ENCODE assay signal across 8 cellular contexts in genomic region chr5:141223112-141223783, GRCh38.
DNase-seq lines count a peak whose midpoint lies in the region; ATAC-seq lines count a peak whose summit lies in the region.

Gene PCDHB14 (plus strand): TSS chr5:141223343. CDS start chr5:141223506, 163 bp downstream.

- H3K27me3 Mint-ChIP-seq in stimulated activated memory B cell treated with anti-CD40 and anti-IgM and Interleukin-4, amounts not matched to agents 10 μg/mL and 1 μg/mL and 100 μg/mL, for 72 hours: peaks cover 40% of the 10 kb centered on the region
- H3K27me3 Mint-ChIP-seq in activated naive CD4-positive, alpha-beta T cell treated with anti-CD3 and anti-CD28 coated beads, Interleukin-2, amount 10 ng/mL, durations not matched to agents 7 days and 5 days: peaks cover 13% of the 10 kb centered on the region

- no peak within 1 kb of the TSS for H3K27ac Mint-ChIP-seq in stimulated activated memory B cell treated with anti-CD40 and anti-IgM and Interleukin-4, amounts not matched to agents 10 μg/mL and 1 μg/mL and 100 μg/mL, for 72 hours
- no peak within 1 kb of the TSS for H3K27ac Mint-ChIP-seq in activated naive CD4-positive, alpha-beta T cell treated with anti-CD3 and anti-CD28 coated beads, Interleukin-2, amount 10 ng/mL, durations not matched to agents 7 days and 5 days

- H3K27me3 ChIP-seq in HUES48 (ENCODE audit: control insufficient read depth, insufficient read depth, low read length): no peaks in the 10 kb centered on the region

- peaks cover 4% of the 10 kb centered on the region; the same call in 1 of the 2 replicates for H3K4me1 ChIP-seq in HUES48 (ENCODE audit: control insufficient read depth, insufficient read depth, low read length)

- peak within 1 kb of the TSS; percentile 21 for H3K4me3 Mint-ChIP-seq in stimulated activated memory B cell treated with anti-CD40 and anti-IgM and Interleukin-4, amounts not matched to agents 10 μg/mL and 1 μg/mL and 100 μg/mL, for 72 hours
- H3K4me3 Mint-ChIP-seq in activated naive CD4-positive, alpha-beta T cell treated with anti-CD3 and anti-CD28 coated beads, Interleukin-2, amount 10 ng/mL, durations not matched to agents 7 days and 5 days: no peak within 1 kb of the TSS

- CTCF ChIA-PET in activated naive CD4-positive, alpha-beta T cell treated with anti-CD3 and anti-CD28 coated beads, Interleukin-2, amount 10 ng/mL, durations not matched to agents 7 days and 5 days (lab: Charles Lee): interaction anchor here (0.7 to 2.3 kb wide), 2 partner anchors 37 to 335 kb away, joined by 3 to 7 read pairs; no protein-coding TSS in a partner anchor

- ATAC-seq in stimulated activated memory B cell treated with anti-CD40 and anti-IgM and Interleukin-4, amounts not matched to agents 10 μg/mL and 1 μg/mL and 100 μg/mL, for 72 hours: no peak
- no peak for ATAC-seq in GM19324 (IDR thresholded peaks at IDR 0.05; ENCODE audit: low FRiP score, unreplicated experiment)

- H3K36me3 Mint-ChIP-seq in stimulated activated memory B cell treated with anti-CD40 and anti-IgM and Interleukin-4, amounts not matched to agents 10 μg/mL and 1 μg/mL and 100 μg/mL, for 72 hours: no peaks in the 10 kb centered on the region
- no peaks in the 10 kb centered on the region for H3K36me3 Mint-ChIP-seq in activated naive CD4-positive, alpha-beta T cell treated with anti-CD3 and anti-CD28 coated beads, Interleukin-2, amount 10 ng/mL, durations not matched to agents 7 days and 5 days

- no peak within 1 kb of the TSS for H3K9ac ChIP-seq in HUES48 (ENCODE audit: low read depth, low read length)

- H3K36me3 ChIP-seq in HUES48 (ENCODE audit: control insufficient read depth, insufficient read depth, low read length): no peaks in the 10 kb centered on the region

- H3K27ac ChIP-seq in HUES48 (ENCODE audit: low read depth, low read length): peak within 1 kb of the TSS; percentile 53

- H3K9me3 ChIP-seq in HUES48 (ENCODE audit: control insufficient read depth, insufficient read depth, low read length): peaks cover 5% of the 10 kb centered on the region; the same call in 1 of the 2 replicates

- H3K4me3 ChIP-seq in HUES48 (ENCODE audit: low read depth, low read length): peak within 1 kb of the TSS; percentile 27

- peak; percentile 0 for DNase-seq in COLO668 (lab: John Stamatoyannopoulos, UW; ENCODE audit: unreplicated experiment)
- peak; percentile 76 to 80 for DNase-seq in SHP77 (lab: John Stamatoyannopoulos, UW)
- peak; percentile 43 for DNase-seq in glomerular visceral epithelial cell (ENCODE audit: extremely low spot score)
- no peak for DNase-seq in activated naive CD4-positive, alpha-beta T cell treated with anti-CD3 and anti-CD28 coated beads, Interleukin-2, amount 10 ng/mL, durations not matched to agents 7 days and 5 days
- no peak for DNase-seq in activated CD8-positive, alpha-beta memory T cell treated with anti-CD3 and anti-CD28 coated beads, Interleukin-2, amount 50 U/mL, for 48 hours

- H3K9me3 Mint-ChIP-seq in stimulated activated memory B cell treated with anti-CD40 and anti-IgM and Interleukin-4, amounts not matched to agents 10 μg/mL and 1 μg/mL and 100 μg/mL, for 72 hours: peaks cover 22% of the 10 kb centered on the region
- H3K9me3 Mint-ChIP-seq in activated naive CD4-positive, alpha-beta T cell treated with anti-CD3 and anti-CD28 coated beads, Interleukin-2, amount 10 ng/mL, durations not matched to agents 7 days and 5 days: peaks cover 7% of the 10 kb centered on the region

- no peaks in the 10 kb centered on the region for H3K4me1 Mint-ChIP-seq in stimulated activated memory B cell treated with anti-CD40 and anti-IgM and Interleukin-4, amounts not matched to agents 10 μg/mL and 1 μg/mL and 100 μg/mL, for 72 hours
- no peaks in the 10 kb centered on the region for H3K4me1 Mint-ChIP-seq in activated naive CD4-positive, alpha-beta T cell treated with anti-CD3 and anti-CD28 coated beads, Interleukin-2, amount 10 ng/mL, durations not matched to agents 7 days and 5 days

Comparison
In these comparisons a context has a peak if more than half of its experiments do, and no peak if none do; other contexts are left out.
1. DNase-seq: peak in COLO668 (single experiment), SHP77 (2 of 2) and glomerular visceral epithelial cell (single experiment); none in activated naive CD4-positive, alpha-beta T cell treated with anti-CD3 and anti-CD28 coated beads, Interleukin-2, amount 10 ng/mL, durations not matched to agents 7 days and 5 days (single experiment) and activated CD8-positive, alpha-beta memory T cell treated with anti-CD3 and anti-CD28 coated beads, Interleukin-2, amount 50 U/mL, for 48 hours (single experiment).